ENCODE assay signal across 1 cellular context in the genomic region with DNA sequence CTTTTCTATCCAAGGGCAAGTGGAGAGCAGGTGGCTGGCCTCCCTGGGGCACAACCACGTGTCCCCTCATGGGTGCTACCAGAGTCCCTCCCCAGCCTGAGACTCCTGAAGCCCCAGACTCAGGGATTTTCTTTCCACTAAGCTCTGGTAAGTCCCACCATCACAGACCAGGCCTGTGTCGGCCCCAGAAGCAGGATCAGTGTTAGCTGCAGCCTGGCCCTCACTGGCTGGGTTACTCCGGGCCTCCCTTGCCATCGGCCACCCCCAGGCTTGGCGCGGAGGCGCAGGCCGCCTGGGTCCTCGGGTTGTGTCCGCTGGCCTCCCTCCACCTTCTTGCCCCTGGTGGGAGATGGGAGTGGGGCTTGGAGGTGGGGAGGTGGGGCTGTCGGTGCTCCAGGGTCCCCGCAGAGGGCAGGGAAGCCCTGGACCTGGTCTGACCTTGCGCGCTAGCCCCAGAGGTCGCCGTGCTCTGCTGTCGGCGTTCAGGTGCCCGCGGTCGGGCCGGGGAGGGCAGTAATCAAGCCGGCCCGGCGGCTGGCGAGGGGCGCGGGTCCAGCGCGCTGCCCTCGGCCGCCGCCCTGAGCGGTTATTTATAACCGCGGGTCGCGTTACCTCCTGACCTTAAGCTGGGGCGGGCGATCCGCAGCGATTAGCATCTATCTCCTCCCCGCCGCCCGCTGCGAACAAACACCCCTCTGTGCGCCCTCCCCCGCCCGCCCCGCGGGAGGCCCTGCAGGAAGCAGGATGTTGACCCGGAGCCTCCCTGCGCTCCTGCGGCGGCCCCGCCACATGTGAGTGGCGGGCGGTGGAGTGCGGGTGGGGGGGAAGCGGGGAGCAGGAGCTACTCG.
TF ChIP-seq lines count a peak whose summit lies in the region.

No MANE protein-coding gene starts in this region.

TF ChIP-seq in HepG2, 621 proteins besides CTCF, POLR2A, EP300 and RAD21 (continued from another document and continues in another):
- TF ChIP-seq ZHX2 (IDR thresholded peaks at IDR 0.05; ENCODE audit: low read depth) (no peak), ZHX2 (CRISPR knock-in tag; IDR thresholded peaks at IDR 0.05; ENCODE audit: borderline replicate concordance) (peak; percentile 49), ZBTB14 (CRISPR knock-in tag; IDR thresholded peaks at IDR 0.05) (no peak; the same call in none of the 2 replicates), SRY (CRISPR knock-in tag; IDR thresholded peaks at IDR 0.05) (peak; percentile 44; the same call in 1 of the 2 replicates), CENPBD1 (CRISPR knock-in tag; IDR thresholded peaks at IDR 0.05; ENCODE audit: borderline replicate concordance, low read depth) (no peak; the same call in 1 of the 2 replicates), FOXP4 (CRISPR knock-in tag; IDR thresholded peaks at IDR 0.05) (peak; percentile 98), KAT8 (CRISPR knock-in tag; IDR thresholded peaks at IDR 0.05) (peak; percentile 89), ZBTB37 (CRISPR knock-in tag; IDR thresholded peaks at IDR 0.05) (peak; percentile 73; the same call in 1 of the 2 replicates), ZNF713 (CRISPR knock-in tag; IDR thresholded peaks at IDR 0.05) (0 out of 2 replicates have a peak, but pooled peaks have one; percentile 49), ZNF607 (CRISPR knock-in tag; IDR thresholded peaks at IDR 0.05; ENCODE audit: borderline replicate concordance) (no peak), ZXDC (CRISPR knock-in tag; IDR thresholded peaks at IDR 0.05) (peak; percentile 94), MAFK (conservative IDR thresholded peaks at IDR 0.05 in 1 of 2, IDR thresholded peaks at IDR 0.05 in 1 of 2; ENCODE audit: low read length in 2 of 2) (no peak), KDM5B (CRISPR knock-in tag; IDR thresholded peaks at IDR 0.05; ENCODE audit: borderline replicate concordance) (peak; percentile 97), NR2F2 (IDR thresholded peaks at IDR 0.05; ENCODE audit: borderline replicate concordance, low read depth) (peak; percentile 91), SUZ12 (IDR thresholded peaks at IDR 0.05; ENCODE audit: low read depth, low read length) (no peak), KMT2A (CRISPR knock-in tag; IDR thresholded peaks at IDR 0.05) (peak; percentile 83), ZNF501 (CRISPR knock-in tag; IDR thresholded peaks at IDR 0.05) (peak; percentile 44; the same call in 1 of the 2 replicates), KDM1A (CRISPR knock-in tag; IDR thresholded peaks at IDR 0.05) (no peak), ZNF367 (CRISPR knock-in tag; IDR thresholded peaks at IDR 0.05; ENCODE audit: borderline replicate concordance) (no peak; the same call in 1 of the 2 replicates), ATF1 (CRISPR knock-in tag; IDR thresholded peaks at IDR 0.05) (no peak), ATM (IDR thresholded peaks at IDR 0.05; ENCODE audit: borderline replicate concordance) (no peak), ZNF337 (CRISPR knock-in tag; IDR thresholded peaks at IDR 0.05; ENCODE audit: borderline replicate concordance, low read depth) (peak; percentile 86), MAFG (CRISPR knock-in tag; IDR thresholded peaks at IDR 0.05) (no peak), ZNF318 (CRISPR knock-in tag; IDR thresholded peaks at IDR 0.05) (no peak), ARID2 (CRISPR knock-in tag; IDR thresholded peaks at IDR 0.05; ENCODE audit: borderline replicate concordance) (peak; percentile 84), ZNF749 (CRISPR knock-in tag; IDR thresholded peaks at IDR 0.05; ENCODE audit: borderline replicate concordance) (0 out of 2 replicates have a peak, but pooled peaks have one; percentile 42), ZNF75D (CRISPR knock-in tag; IDR thresholded peaks at IDR 0.05; ENCODE audit: borderline replicate concordance) (peak; percentile 15; the same call in 1 of the 2 replicates), RBM22 (optimal IDR thresholded peaks at IDR 0.05; ENCODE audit: low read length) (peak; percentile 93)
